ENCODE assay signal across 9 cellular contexts in genomic region chr3:32419766-32420137, GRCh38. TPM values are rescaled to one million over a fixed set of nuclear protein-coding genes. Genes with fewer than 3 reads are reported as not detected.
DNase-seq lines count a peak whose midpoint lies in the region; ATAC-seq and TF ChIP-seq lines count a peak whose summit lies in the region.
"Had no signal": no experiment of that assay in that cellular context is flagged by ENCODE, and none has a peak within 500 bp of the region (broad histone marks: within the 10 kb centered on the region; RNA-seq: fewer than 3 reads in every experiment).

No MANE protein-coding gene starts in this region.

- peak; percentile 26 for DNase-seq in A172 (ENCODE audit: low spot score)
- no peak for DNase-seq in GM23338 (ENCODE audit: low spot score)
- DNase-seq in mesenchymal stem cell = no peak
- no peak for DNase-seq in NCI-H526 treated with DMSO at 0.1 percent for 48 hours (lab: John Stamatoyannopoulos, UW)
- no peak for DNase-seq in ovary
- DNase-seq in sciatic nerve (ENCODE audit: low spot score) = no peak
- no peak for DNase-seq in stimulated activated CD4-positive, alpha-beta T cell treated with anti-CD3 and anti-CD28 coated beads, Interleukin-12 subunit alpha, Interleukin-12 subunit beta, amount 100 ng/mL, for 4 hours

- H3K18ac ChIP-seq in mesenchymal stem cell (ENCODE audit: low read depth in 1 of 2, low read length in 2 of 2) = peak overlapping the region in 1 of 2 experiments; percentile 23

- H2BK120ac ChIP-seq in mesenchymal stem cell (ENCODE audit: low read depth, low read length) = no peak overlapping the region

- peak overlapping the region in 1 of 2 experiments; percentile 55 for H3K14ac ChIP-seq in mesenchymal stem cell (ENCODE audit: low read length in 2 of 2)

- H3K4me2 ChIP-seq in GM23338 = no peak overlapping the region
- no peak overlapping the region for H3K4me2 ChIP-seq in mesenchymal stem cell (ENCODE audit: low read length, poor library complexity, severe bottlenecking)

- H4K8ac ChIP-seq in mesenchymal stem cell (ENCODE audit: low read length) = no peak overlapping the region

- H2AK5ac ChIP-seq in mesenchymal stem cell (ENCODE audit: low read length, severe bottlenecking) = peak overlapping the region; percentile 35

- ATAC-seq in GM23338 (no peak), sciatic nerve (no peak)
- ATAC-seq in activated T-helper 17 cell treated with anti-CD3 and anti-CD28 coated beads, Interleukin-2, amount 50 U/mL, for 72 hours (replicated peaks) = peak; percentile 20

- H3K27ac Mint-ChIP-seq in GM23338 = peak overlapping the region; percentile 95
- H3K27ac Mint-ChIP-seq in activated T-helper 17 cell treated with anti-CD3 and anti-CD28 coated beads, Interleukin-2, amount 50 U/mL, for 72 hours = peak overlapping the region; percentile 85

- H3K9ac ChIP-seq in mesenchymal stem cell (ENCODE audit: low read length) = no peak overlapping the region

- no peak overlapping the region for H2AFZ ChIP-seq in GM23338
- no peak overlapping the region for H2AFZ ChIP-seq in mesenchymal stem cell (ENCODE audit: low read depth, low read length)

- peaks cover 17% of the 10 kb centered on the region for H3K4me1 ChIP-seq in GM23338 (ENCODE audit: insufficient read depth)
- peaks cover 22% of the 10 kb centered on the region for H3K4me1 ChIP-seq in mesenchymal stem cell (ENCODE audit: control insufficient read depth, insufficient read depth, low read depth, low read length)
- H3K4me1 ChIP-seq in ovary (ENCODE audit: insufficient read depth) = peaks cover 7% of the 10 kb centered on the region

- H3K36me3 Mint-ChIP-seq in GM23338 (ENCODE audit: low read depth) = peaks cover 14% of the 10 kb centered on the region; the same call in 2 of the 3 replicates
- H3K36me3 Mint-ChIP-seq in activated T-helper 17 cell treated with anti-CD3 and anti-CD28 coated beads, Interleukin-2, amount 50 U/mL, for 72 hours (ENCODE audit: low read depth) = no peaks in the 10 kb centered on the region

- intact Hi-C loops in ovary (cut with DNase I) (no loop called here), sciatic nerve (cut with DNase I) (no loop called here)

- TF ChIP-seq CTCF in GM23338 (conservative IDR thresholded peaks at IDR 0.05; ENCODE audit: low read depth in 2 of 2) = no peak
- TF ChIP-seq CTCF in ovary (IDR thresholded peaks at IDR 0.05) = no peak

- H3K4me1 Mint-ChIP-seq in GM23338 = peaks cover 28% of the 10 kb centered on the region
- H3K4me1 Mint-ChIP-seq in activated T-helper 17 cell treated with anti-CD3 and anti-CD28 coated beads, Interleukin-2, amount 50 U/mL, for 72 hours = peaks cover 63% of the 10 kb centered on the region

- no peak overlapping the region for H2BK5ac ChIP-seq in mesenchymal stem cell (ENCODE audit: low read depth, low read length, poor library complexity, severe bottlenecking)

- no peaks in the 10 kb centered on the region for H3K27me3 Mint-ChIP-seq in GM23338 (ENCODE audit: insufficient read depth, low read depth, poor library complexity)
- no peaks in the 10 kb centered on the region for H3K27me3 Mint-ChIP-seq in activated T-helper 17 cell treated with anti-CD3 and anti-CD28 coated beads, Interleukin-2, amount 50 U/mL, for 72 hours

- H4K20me1 ChIP-seq in GM23338 (replicated peaks; ENCODE audit: insufficient read depth) = no peaks in the 10 kb centered on the region; the same call in 1 of the 2 replicates

- no peak overlapping the region for H4K91ac ChIP-seq in mesenchymal stem cell (ENCODE audit: low read length)

- peaks cover 74% of the 10 kb centered on the region for H3K79me2 ChIP-seq in GM23338 (replicated peaks; ENCODE audit: insufficient read depth)

- no peak for TF ChIP-seq POLR2A in ovary (IDR thresholded peaks at IDR 0.05)

- peaks cover 23% of the 10 kb centered on the region for H3K79me1 ChIP-seq in mesenchymal stem cell (replicated peaks; ENCODE audit: low read length, poor library complexity, severe bottlenecking)

- H2BK12ac ChIP-seq in mesenchymal stem cell (ENCODE audit: low read length in 2 of 2) = no peak overlapping the region

- peak overlapping the region; percentile 14 to 38 for H3K4ac ChIP-seq in mesenchymal stem cell (ENCODE audit: low read depth in 1 of 2, low read length in 2 of 2)

- H3K9me3 ChIP-seq in mesenchymal stem cell (ENCODE audit: control insufficient read depth, low read length) (no peaks in the 10 kb centered on the region), ovary (no peaks in the 10 kb centered on the region)

- peaks cover 12% of the 10 kb centered on the region; the same call in 2 of the 3 replicates for H3K9me3 Mint-ChIP-seq in GM23338
- H3K9me3 Mint-ChIP-seq in activated T-helper 17 cell treated with anti-CD3 and anti-CD28 coated beads, Interleukin-2, amount 50 U/mL, for 72 hours = no peaks in the 10 kb centered on the region

- no peaks in the 10 kb centered on the region for H3K9me2 ChIP-seq in GM23338 (ENCODE audit: insufficient read depth)

- H3K27ac ChIP-seq in GM23338 (ENCODE audit: low read depth) (peak overlapping the region; percentile 51), mesenchymal stem cell (ENCODE audit: low read length, poor library complexity, severe bottlenecking) (peak overlapping the region; percentile 62), ovary (no peak overlapping the region)
- H3K27ac ChIP-seq: SK-N-MC had no signal

- TF ChIP-seq EP300 in ovary (IDR thresholded peaks at IDR 0.05) = no peak

- H3K4me3 Mint-ChIP-seq in GM23338 = no peak overlapping the region
- H3K4me3 Mint-ChIP-seq in activated T-helper 17 cell treated with anti-CD3 and anti-CD28 coated beads, Interleukin-2, amount 50 U/mL, for 72 hours = peak overlapping the region; percentile 72

- H3K36me3 ChIP-seq in GM23338 (ENCODE audit: insufficient read depth) = no peaks in the 10 kb centered on the region
- H3K36me3 ChIP-seq in mesenchymal stem cell (ENCODE audit: control insufficient read depth in 1 of 2, insufficient read depth in 2 of 2, low read depth in 1 of 2, low read length in 2 of 2) = no peaks in the 10 kb centered on the region
- H3K36me3 ChIP-seq in ovary = no peaks in the 10 kb centered on the region

- H2BK15ac ChIP-seq in mesenchymal stem cell (ENCODE audit: low read depth, poor library complexity, severe bottlenecking) = no peak overlapping the region

- H3F3A ChIP-seq in GM23338 (replicated peaks; ENCODE audit: low read depth) = no peaks in the 10 kb centered on the region

- H3K27me3 ChIP-seq in GM23338 (ENCODE audit: insufficient read depth) (no peaks in the 10 kb centered on the region), mesenchymal stem cell (ENCODE audit: control insufficient read depth in 1 of 2, insufficient read depth in 1 of 2, low read length in 2 of 2) (no peaks in the 10 kb centered on the region), ovary (no peaks in the 10 kb centered on the region)

- 97% methylated on average over 2 of the region's 2 CpGs for WGBS in mesenchymal stem cell
- 92 to 96% (median 94%) methylated on average over 2 of the region's 2 CpGs for WGBS in ovary, 3 donors

- H3K23ac ChIP-seq in mesenchymal stem cell (ENCODE audit: low read length in 2 of 2) = no peak overlapping the region

- H3K4me3 ChIP-seq in GM23338 (no peak overlapping the region), mesenchymal stem cell (ENCODE audit: insufficient read depth in 1 of 2, low read depth in 1 of 2, low read length in 2 of 2) (no peak overlapping the region), ovary (no peak overlapping the region)
- H3K4me3 ChIP-seq: SK-N-MC had no signal

TF ChIP-seq in GM23338, 12 proteins besides CTCF, POLR2A, EP300 and RAD21 (continues in another document):
- TF ChIP-seq CREB1 (CRISPR knock-in tag; IDR thresholded peaks at IDR 0.05; ENCODE audit: low read depth) = no peak

RNA-seq across cellular contexts. Expression of gene CMTM7, which starts 28.1 kb away (rescaled TPM):
- total RNA-seq in A172 (2014; rRNA removed; shearing (Covaris generic)) = 8.5 and 13.9 TPM in 2 replicates
- 23.6 and 32.2 TPM in 2 replicates for total RNA-seq in GM23338 (2014; rRNA removed; shearing (Covaris generic))
- polyA plus RNA-seq in GM23338 (2016; fragmentation: Nextera tagmentation; extraction: Ambion mirVana) (88.3 and 93.6 TPM in 2 replicates), ovary (10 to 100 TPM in 1 of 2 donors, 1 to 10 TPM in 1; 4.7 to 20.3 TPM)
- total RNA-seq in activated T-helper 17 cell treated with anti-CD3 and anti-CD28 coated beads, Interleukin-2, amount 50 U/mL, for 72 hours = 10 to 100 TPM; 26.9 to 51.1 TPM
- polyA plus RNA-seq in mesenchymal stem cell (2013, experiment 1 of 2) = 15.4 TPM
- 14.4 TPM for polyA plus RNA-seq in mesenchymal stem cell (2013, experiment 2 of 2)
- total RNA-seq in ovary (10 to 100 TPM in 3 of 7 donors, 1 to 10 TPM in 4; 2.7 to 63.4 (median 7.6) TPM), sciatic nerve (19.5 TPM)

Comparison
In these comparisons a context has a peak if more than half of its experiments do, and no peak if none do; other contexts are left out.
1. H3K27ac ChIP-seq: peak in GM23338 (single experiment) and mesenchymal stem cell (single experiment); none in ovary (0 of 2).